In genomic region chr3:11642455-11643162, GRCh38 we compare ENCODE assay signal across 8 cellular contexts. TPM values are rescaled to one million over a fixed set of nuclear protein-coding genes. Genes with fewer than 3 reads are reported as not detected.
DNase-seq lines count a peak whose midpoint lies in the region; ATAC-seq and TF ChIP-seq lines count a peak whose summit lies in the region.

No MANE protein-coding gene starts in this region.

- peak; percentile 79 for TF ChIP-seq POLR2A in GM19099 (IDR thresholded peaks at IDR 0.05; ENCODE audit: extremely low read depth, insufficient read length, low read depth)
- TF ChIP-seq POLR2A in esophagus muscularis mucosa (IDR thresholded peaks at IDR 0.05; ENCODE audit: low read depth) = peak; percentile 26

- H2AFZ ChIP-seq in OCI-LY7 (ENCODE audit: low read length) = peak overlapping the region; percentile 80; the same call in 1 of the 2 replicates

- POLR2A ChIA-PET in OCI-LY7 (lab: Charles Lee) = interaction anchor here (0.7 to 1.7 kb wide), 3 partner anchors 27 to 370 kb away, joined by 3 to 5 read pairs (median 3); partner anchors contain the start of gene ATG7

- peaks cover 48% of the 10 kb centered on the region for H3K4me1 Mint-ChIP-seq in activated T-cell treated with anti-CD3 and anti-CD28 coated beads, Interleukin-2, amount 50 U/mL, for 24 hours (ENCODE audit: low read depth)
- H3K4me1 Mint-ChIP-seq in stimulated activated memory B cell treated with anti-CD40 and anti-IgM and Interleukin-4, amounts not matched to agents 10 μg/mL and 1 μg/mL and 100 μg/mL, for 72 hours = peaks cover 54% of the 10 kb centered on the region

- H3K36me3 Mint-ChIP-seq in activated T-cell treated with anti-CD3 and anti-CD28 coated beads, Interleukin-2, amount 50 U/mL, for 24 hours (ENCODE audit: low read depth) = peaks cover 37% of the 10 kb centered on the region
- H3K36me3 Mint-ChIP-seq in stimulated activated memory B cell treated with anti-CD40 and anti-IgM and Interleukin-4, amounts not matched to agents 10 μg/mL and 1 μg/mL and 100 μg/mL, for 72 hours = peaks cover 5% of the 10 kb centered on the region

- no peaks in the 10 kb centered on the region for H3K27me3 ChIP-seq in BLaER1 treated with 17β-estradiol and CSF1 and Interleukin-3, amounts not matched to agents 10 nM and 100 nM
- no peaks in the 10 kb centered on the region for H3K27me3 ChIP-seq in esophagus muscularis mucosa

- H3K27me3 Mint-ChIP-seq in activated T-cell treated with anti-CD3 and anti-CD28 coated beads, Interleukin-2, amount 50 U/mL, for 24 hours = no peaks in the 10 kb centered on the region
- H3K27me3 Mint-ChIP-seq in stimulated activated memory B cell treated with anti-CD40 and anti-IgM and Interleukin-4, amounts not matched to agents 10 μg/mL and 1 μg/mL and 100 μg/mL, for 72 hours = no peaks in the 10 kb centered on the region

- peaks cover 28 to 46% (median 41%) of the 10 kb centered on the region in 11 experiments for H4K20me1 ChIP-seq in BLaER1 treated with 17β-estradiol and CSF1 and Interleukin-3, amounts not matched to agents 10 nM and 100 nM
- peaks cover 29% of the 10 kb centered on the region for H4K20me1 ChIP-seq in OCI-LY7 (ENCODE audit: insufficient read depth, low read length)

- peak; percentile 57 for ATAC-seq in HG03342 (IDR thresholded peaks at IDR 0.05; ENCODE audit: unreplicated experiment)
- peak; percentile 84 for ATAC-seq in stimulated activated memory B cell treated with anti-CD40 and anti-IgM and Interleukin-4, amounts not matched to agents 10 μg/mL and 1 μg/mL and 100 μg/mL, for 72 hours

- peak overlapping the region; percentile 78 to 96 (median 88) for H3K4me3 ChIP-seq in BLaER1 treated with 17β-estradiol and CSF1 and Interleukin-3, amounts not matched to agents 10 nM and 100 nM
- H3K4me3 ChIP-seq in OCI-LY7 (ENCODE audit: low read depth, low read length, poor library complexity, severe bottlenecking) = peak overlapping the region; percentile 86
- peak overlapping the region; percentile 57 to 72 (median 69) for H3K4me3 ChIP-seq in esophagus muscularis mucosa

- H3K36me3 ChIP-seq in BLaER1 treated with 17β-estradiol and CSF1 and Interleukin-3, amounts not matched to agents 10 nM and 100 nM = peaks cover 7 to 30% (median 19%) of the 10 kb centered on the region in 11 experiments; a peak in 17 of 22 replicates
- H3K36me3 ChIP-seq in OCI-LY7 (ENCODE audit: insufficient read depth, low read length) (peaks cover 4% of the 10 kb centered on the region; the same call in 1 of the 2 replicates), esophagus muscularis mucosa (no peaks in the 10 kb centered on the region)

- CTCF ChIA-PET in OCI-LY7 (lab: Charles Lee; ENCODE audit: unreplicated experiment) = no interaction called here

- peaks cover 65% of the 10 kb centered on the region for H3K79me2 ChIP-seq in OCI-LY7 (ENCODE audit: insufficient read depth, low read depth, low read length)

- peak overlapping the region; percentile 77 to 99 (median 92); a peak in 20 of 22 replicates for H3K4me2 ChIP-seq in BLaER1 treated with 17β-estradiol and CSF1 and Interleukin-3, amounts not matched to agents 10 nM and 100 nM
- peak overlapping the region; percentile 97 for H3K4me2 ChIP-seq in OCI-LY7 (ENCODE audit: low read length)

- BruUV-seq in OCI-LY7 (replicated peaks; lab: Mats Ljungman, UMichigan) = TSS peak; percentile 87

- DNase-seq in OCI-LY7 (ENCODE audit: low spot score) = peak; percentile 88
- peak; percentile 75 for DNase-seq in activated T-cell treated with anti-CD3 and anti-CD28 coated beads, Interleukin-2, amount 50 U/mL, for 24 hours
- DNase-seq in esophagus muscularis mucosa (ENCODE audit: extremely low spot score) = peak; percentile 94
- DNase-seq in myocyte (ENCODE audit: low read depth) = peak; percentile 81

- peak overlapping the region; percentile 94 to 99 (median 98) for H3K27ac ChIP-seq in BLaER1 treated with 17β-estradiol and CSF1 and Interleukin-3, amounts not matched to agents 10 nM and 100 nM
- H3K27ac ChIP-seq in OCI-LY7 (ENCODE audit: low read depth, low read length, poor library complexity, severe bottlenecking) = peak overlapping the region; percentile 83
- peak overlapping the region; percentile 89 to 93 (median 92) for H3K27ac ChIP-seq in esophagus muscularis mucosa (replicated peaks in 1 of 4)

- H3K9me3 Mint-ChIP-seq in activated T-cell treated with anti-CD3 and anti-CD28 coated beads, Interleukin-2, amount 50 U/mL, for 24 hours = no peaks in the 10 kb centered on the region
- H3K9me3 Mint-ChIP-seq in stimulated activated memory B cell treated with anti-CD40 and anti-IgM and Interleukin-4, amounts not matched to agents 10 μg/mL and 1 μg/mL and 100 μg/mL, for 72 hours = no peaks in the 10 kb centered on the region

- TF ChIP-seq CTCF in OCI-LY7 (conservative IDR thresholded peaks at IDR 0.05; ENCODE audit: low read length) (no peak), esophagus muscularis mucosa (IDR thresholded peaks at IDR 0.05) (no peak)

- peaks cover 42 to 48% (median 46%) of the 10 kb centered on the region in 10 experiments for H3K4me1 ChIP-seq in BLaER1 treated with 17β-estradiol and CSF1 and Interleukin-3, amounts not matched to agents 10 nM and 100 nM
- H3K4me1 ChIP-seq in OCI-LY7 (ENCODE audit: insufficient read depth, low read length, poor library complexity, severe bottlenecking) = peaks cover 29% of the 10 kb centered on the region
- peaks cover 36 to 53% (median 46%) of the 10 kb centered on the region in 4 donors for H3K4me1 ChIP-seq in esophagus muscularis mucosa

- H3K9me2 ChIP-seq in OCI-LY7 (ENCODE audit: insufficient read depth, low read length) = no peaks in the 10 kb centered on the region

- intact Hi-C loops in OCI-LY7 (cut with micrococcal nuclease; ENCODE audit: unreplicated experiment) = loop anchor here (1.0 to 10.0 kb wide), 5 partner anchors 41 to 264 kb away; no protein-coding TSS in a partner anchor
- intact Hi-C loops in esophagus muscularis mucosa (cut with DNase I) = loop anchor here (2.0 to 10.0 kb wide), 3 partner anchors 42 to 168 kb away; no protein-coding TSS in a partner anchor

- peak overlapping the region; percentile 93 to 99 (median 97) for H3K9ac ChIP-seq in BLaER1 treated with 17β-estradiol and CSF1 and Interleukin-3, amounts not matched to agents 10 nM and 100 nM

- TF ChIP-seq EP300 in esophagus muscularis mucosa (IDR thresholded peaks at IDR 0.05) = no peak

- no peaks in the 10 kb centered on the region for H3K9me3 ChIP-seq in BLaER1 treated with 17β-estradiol and CSF1 and Interleukin-3, amounts not matched to agents 10 nM and 100 nM (replicated peaks in 1 of 11)
- H3K9me3 ChIP-seq in OCI-LY7 (ENCODE audit: low read length) = no peaks in the 10 kb centered on the region
- H3K9me3 ChIP-seq in esophagus muscularis mucosa = no peaks in the 10 kb centered on the region

- peak overlapping the region; percentile 99 for H3K27ac Mint-ChIP-seq in activated T-cell treated with anti-CD3 and anti-CD28 coated beads, Interleukin-2, amount 50 U/mL, for 24 hours
- H3K27ac Mint-ChIP-seq in stimulated activated memory B cell treated with anti-CD40 and anti-IgM and Interleukin-4, amounts not matched to agents 10 μg/mL and 1 μg/mL and 100 μg/mL, for 72 hours = peak overlapping the region; percentile 73

- 0% methylated on average over 38 of the region's 41 CpGs for WGBS in esophagus muscularis mucosa

- peak overlapping the region; percentile 99 for H3K4me3 Mint-ChIP-seq in activated T-cell treated with anti-CD3 and anti-CD28 coated beads, Interleukin-2, amount 50 U/mL, for 24 hours
- peak overlapping the region; percentile 99 for H3K4me3 Mint-ChIP-seq in stimulated activated memory B cell treated with anti-CD40 and anti-IgM and Interleukin-4, amounts not matched to agents 10 μg/mL and 1 μg/mL and 100 μg/mL, for 72 hours

RNA-seq across cellular contexts. Expression of gene VGLL4, which starts 1.1 kb away (rescaled TPM):
- 27.9 and 36.1 TPM in 2 replicates for total RNA-seq in OCI-LY7 (2014; rRNA removed; shearing (Covaris generic))
- total RNA-seq in OCI-LY7 (2022) (55.9 and 74.5 TPM in 2 replicates), esophagus muscularis mucosa (100 to 1,000 TPM in 1 of 4 donors, 10 to 100 TPM in 3; 51.5 to 222 (median 80.7) TPM), myocyte (71.9 and 102 TPM in 2 replicates)
- 60.3 TPM for polyA plus RNA-seq in myocyte (2012)

Comparison
In these comparisons a context has a peak if more than half of its experiments do, and no peak if none do; other contexts are left out.
1. Peak in every context shown above with its lines: DNase-seq, ATAC-seq, H3K4me3 ChIP-seq and H3K27ac ChIP-seq.